16 cellular contexts compared by ENCODE assay signal in genomic region chr3:169104972-169105371, GRCh38.
DNase-seq lines count a peak whose midpoint lies in the region; ATAC-seq and TF ChIP-seq lines count a peak whose summit lies in the region.
"Had no signal": no experiment of that assay in that cellular context is flagged by ENCODE, and none has a peak within 500 bp of the region (broad histone marks: within the 10 kb centered on the region; RNA-seq: fewer than 3 reads in every experiment).

No MANE protein-coding gene starts in this region.

- WGBS in smooth muscle cell (ENCODE audit: low lambda C conversion rate), result 37% methylated on average over 5 of the region's 5 CpGs

- H3K4me1 ChIP-seq in SJSA1 (replicated peaks) (peaks cover 66% of the 10 kb centered on the region), fibroblast of lung (ENCODE audit: control insufficient read depth, extremely low read depth, insufficient read depth, low read length) (peaks cover 8% of the 10 kb centered on the region), smooth muscle cell (ENCODE audit: low read depth) (no peaks in the 10 kb centered on the region)

- H3K9ac ChIP-seq in fibroblast of lung (ENCODE audit: insufficient read depth, low read length) (no peak overlapping the region), smooth muscle cell (ENCODE audit: low read depth) (no peak overlapping the region)

- H3K27me3 ChIP-seq in SJSA1 (replicated peaks) (no peaks in the 10 kb centered on the region), fibroblast of lung (ENCODE audit: control insufficient read depth, insufficient read depth, low read length) (no peaks in the 10 kb centered on the region), smooth muscle cell (ENCODE audit: low read depth) (no peaks in the 10 kb centered on the region), H7 (ENCODE audit: control insufficient read depth, insufficient read depth, low read length) (no peaks in the 10 kb centered on the region)
- H3K27me3 ChIP-seq: esophagus squamous epithelium had no signal

- H3F3A ChIP-seq in smooth muscle cell (ENCODE audit: low read depth), result no peaks in the 10 kb centered on the region

- H3K27ac ChIP-seq in SJSA1 (peak overlapping the region; percentile 90), fibroblast of lung (ENCODE audit: insufficient read depth, low read length) (peak overlapping the region; percentile 26), smooth muscle cell (ENCODE audit: low read depth) (peak overlapping the region; percentile 64)
- H3K27ac ChIP-seq: esophagus squamous epithelium, left ventricle myocardium inferior, WERI-Rb-1 had no signal

- H2AFZ ChIP-seq in fibroblast of lung (ENCODE audit: low read length), result no peak overlapping the region
- no peak overlapping the region for H2AFZ ChIP-seq in smooth muscle cell (ENCODE audit: low read depth)

- TF ChIP-seq CTCF in fibroblast of lung (conservative IDR thresholded peaks at IDR 0.05 in 1 of 2, IDR thresholded peaks at IDR 0.05 in 1 of 2; ENCODE audit: low read depth in 1 of 2, low read length in 2 of 2) (no peak), smooth muscle cell (IDR thresholded peaks at IDR 0.05; ENCODE audit: borderline replicate concordance, insufficient read depth, poor library complexity, severe bottlenecking) (no peak)

- peak; percentile 43 for DNase-seq in NCI-H82 (lab: John Stamatoyannopoulos, UW)
- no peak for DNase-seq in NCI-H82 treated with DMSO at 0.1 percent for 48 hours (lab: John Stamatoyannopoulos, UW; ENCODE audit: unreplicated experiment)
- DNase-seq in SJSA1 (ENCODE audit: low read depth in 1 of 2, low spot score in 2 of 2), result peak in 1 of 2 experiments; percentile 63
- peak; percentile 64 to 86 for DNase-seq in fibroblast of lung (ENCODE audit: low read depth in 2 of 2)
- DNase-seq in smooth muscle cell (lab: John Stamatoyannopoulos, UW; ENCODE audit: unreplicated experiment), result no peak
- DNase-seq in H7, result no peak
- no peak for DNase-seq in activated CD4-positive, alpha-beta T cell treated with anti-CD3 and anti-CD28 coated beads for 1 hour
- DNase-seq: activated effector memory CD4-positive, alpha-beta T cell treated with Interleukin-2 at 50 U/mL for 16 hours; anterior cingulate cortex; CD8-positive, alpha-beta T cell; esophagus squamous epithelium; left ventricle myocardium inferior; NCI-H1092; NCI-H345; WERI-Rb-1 had no signal

- H3K4me3 ChIP-seq in SJSA1 (no peak overlapping the region), fibroblast of lung (replicated peaks in 1 of 4; ENCODE audit: control extremely low read depth in 1 of 4, insufficient read depth in 1 of 4, low read depth in 3 of 4, low read length in 4 of 4) (no peak overlapping the region), smooth muscle cell (no peak overlapping the region), H7 (ENCODE audit: insufficient read depth, low read depth, low read length) (no peak overlapping the region)
- H3K4me3 ChIP-seq: esophagus squamous epithelium, left ventricle myocardium inferior had no signal

- H4K20me1 ChIP-seq in fibroblast of lung (ENCODE audit: control insufficient read depth, extremely low read depth, insufficient read depth, low read length), result no peaks in the 10 kb centered on the region
- H4K20me1 ChIP-seq in smooth muscle cell (ENCODE audit: low read depth), result no peaks in the 10 kb centered on the region

- H3K4me2 ChIP-seq in fibroblast of lung (ENCODE audit: extremely low read depth, insufficient read depth, low read length) (peak overlapping the region; percentile 17), smooth muscle cell (peak overlapping the region; percentile 30)

- H3K36me3 ChIP-seq in SJSA1 (no peaks in the 10 kb centered on the region), fibroblast of lung (ENCODE audit: control insufficient read depth, insufficient read depth, low read length) (no peaks in the 10 kb centered on the region), smooth muscle cell (ENCODE audit: low read depth) (no peaks in the 10 kb centered on the region), H7 (replicated peaks; ENCODE audit: control insufficient read depth, insufficient read depth, low read length) (no peaks in the 10 kb centered on the region)
- H3K36me3 ChIP-seq: left ventricle myocardium inferior, WERI-Rb-1 had no signal

- H3K9me3 ChIP-seq in SJSA1 (replicated peaks) (no peaks in the 10 kb centered on the region), fibroblast of lung (ENCODE audit: control insufficient read depth, insufficient read depth, low read depth, low read length) (no peaks in the 10 kb centered on the region), smooth muscle cell (replicated peaks; ENCODE audit: low read depth) (no peaks in the 10 kb centered on the region)
- H3K9me3 ChIP-seq: esophagus squamous epithelium, left ventricle myocardium inferior had no signal

- no peaks in the 10 kb centered on the region for H3K79me2 ChIP-seq in fibroblast of lung (ENCODE audit: control insufficient read depth, insufficient read depth, low read length)
- H3K79me2 ChIP-seq in smooth muscle cell (ENCODE audit: low read depth), result no peaks in the 10 kb centered on the region

- no peak for ATAC-seq in GM19455 (IDR thresholded peaks at IDR 0.05; ENCODE audit: unreplicated experiment)
- ATAC-seq: CD8-positive, alpha-beta T cell had no signal

Comparison
In these comparisons a context has a peak if more than half of its experiments do, and no peak if none do; other contexts are left out.
1. DNase-seq: peak in NCI-H82 (single experiment) and fibroblast of lung (2 of 2); none in NCI-H82 treated with DMSO at 0.1 percent for 48 hours (single experiment), smooth muscle cell (single experiment), H7 (single experiment) and activated CD4-positive, alpha-beta T cell treated with anti-CD3 and anti-CD28 coated beads for 1 hour (single experiment).
2. H3K27ac ChIP-seq: peak in every context shown above with its lines; median percentile 90 in SJSA1; 64 in smooth muscle cell; 26 in fibroblast of lung.